17 cellular contexts compared by ENCODE assay signal in the genomic region with DNA sequence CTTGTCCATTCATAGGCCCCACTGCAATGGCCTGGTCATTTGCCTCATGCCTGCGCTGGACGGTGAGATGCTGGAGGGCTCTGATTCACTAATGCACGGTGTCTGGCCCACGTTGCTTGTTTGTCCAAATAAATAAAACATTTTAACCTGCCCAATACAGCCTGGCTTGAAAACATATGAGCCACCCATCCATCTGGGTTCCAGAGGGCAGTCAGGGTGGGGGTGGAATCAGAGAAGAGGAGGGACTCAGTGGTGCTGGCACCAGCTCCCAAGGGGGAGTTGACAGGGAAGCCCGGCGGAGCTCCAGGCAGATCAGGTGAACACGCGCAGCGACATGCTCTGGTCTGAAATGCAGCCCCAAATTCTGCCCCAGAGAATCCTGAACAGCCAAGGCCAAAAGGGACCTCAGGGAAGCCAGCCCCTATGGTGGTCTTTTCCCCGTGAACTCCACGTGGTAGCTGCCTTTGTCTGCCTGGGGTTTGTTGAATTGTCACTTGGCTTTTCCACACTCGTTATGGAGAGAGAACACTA.
"Had no signal": no experiment of that assay in that cellular context is flagged by ENCODE, and none has a peak within 500 bp of the region (broad histone marks: within the 10 kb centered on the region; RNA-seq: fewer than 3 reads in every experiment).

No MANE protein-coding gene starts in this region.

- H3K4me1 ChIP-seq: colonic mucosa, thyroid gland had no signal

- H3K4me3 ChIP-seq: colonic mucosa, ovary, suprapubic skin, thyroid gland had no signal

- H3K4me3 Mint-ChIP-seq: naive thymus-derived CD8-positive, alpha-beta T cell; type B pancreatic cell had no signal

- H3K9me3 ChIP-seq: colonic mucosa, ovary, suprapubic skin, thyroid gland had no signal

- H3K27me3 Mint-ChIP-seq: naive thymus-derived CD8-positive, alpha-beta T cell had no signal

- H3K9me3 Mint-ChIP-seq: naive thymus-derived CD8-positive, alpha-beta T cell; type B pancreatic cell had no signal

- H3K27ac Mint-ChIP-seq: progenitor cell of endocrine pancreas, type B pancreatic cell had no signal

- H3K36me3 Mint-ChIP-seq: naive thymus-derived CD8-positive, alpha-beta T cell; type B pancreatic cell had no signal

- H3K36me3 ChIP-seq: colonic mucosa, ovary, suprapubic skin, thyroid gland had no signal

- H3K27me3 ChIP-seq: colonic mucosa, ovary, suprapubic skin, thyroid gland had no signal

- DNase-seq: colonic mucosa; dermis blood vessel endothelial cell; erythroblast; foreskin keratinocyte; hippocampal formation; mammary epithelial cell; naive thymus-derived CD8-positive, alpha-beta T cell; nucleus accumbens; ovary; right cardiac atrium; small intestine; stimulated activated CD4-positive, alpha-beta T cell treated with anti-CD3 and anti-CD28 coated beads, Interleukin-2, amount 100 ng/mL, for 48 hours; stimulated activated naive CD8-positive, alpha-beta T cell treated with anti-CD3 and anti-CD28 coated beads, Interleukin-15, Interleukin-2, amounts not matched to agents 100 U/mL and 50 U/mL, for 24 hours; thyroid gland had no signal

- H3K27ac ChIP-seq: colonic mucosa, foreskin keratinocyte, ovary, suprapubic skin, thyroid gland had no signal

- ATAC-seq: foreskin keratinocyte; naive thymus-derived CD8-positive, alpha-beta T cell; right cardiac atrium; stimulated activated naive CD8-positive, alpha-beta T cell treated with anti-CD3 and anti-CD28 coated beads, Interleukin-15, Interleukin-2, amounts not matched to agents 100 U/mL and 50 U/mL, for 24 hours had no signal
